ENCODE assay signal across 12 cellular contexts in the genomic region with DNA sequence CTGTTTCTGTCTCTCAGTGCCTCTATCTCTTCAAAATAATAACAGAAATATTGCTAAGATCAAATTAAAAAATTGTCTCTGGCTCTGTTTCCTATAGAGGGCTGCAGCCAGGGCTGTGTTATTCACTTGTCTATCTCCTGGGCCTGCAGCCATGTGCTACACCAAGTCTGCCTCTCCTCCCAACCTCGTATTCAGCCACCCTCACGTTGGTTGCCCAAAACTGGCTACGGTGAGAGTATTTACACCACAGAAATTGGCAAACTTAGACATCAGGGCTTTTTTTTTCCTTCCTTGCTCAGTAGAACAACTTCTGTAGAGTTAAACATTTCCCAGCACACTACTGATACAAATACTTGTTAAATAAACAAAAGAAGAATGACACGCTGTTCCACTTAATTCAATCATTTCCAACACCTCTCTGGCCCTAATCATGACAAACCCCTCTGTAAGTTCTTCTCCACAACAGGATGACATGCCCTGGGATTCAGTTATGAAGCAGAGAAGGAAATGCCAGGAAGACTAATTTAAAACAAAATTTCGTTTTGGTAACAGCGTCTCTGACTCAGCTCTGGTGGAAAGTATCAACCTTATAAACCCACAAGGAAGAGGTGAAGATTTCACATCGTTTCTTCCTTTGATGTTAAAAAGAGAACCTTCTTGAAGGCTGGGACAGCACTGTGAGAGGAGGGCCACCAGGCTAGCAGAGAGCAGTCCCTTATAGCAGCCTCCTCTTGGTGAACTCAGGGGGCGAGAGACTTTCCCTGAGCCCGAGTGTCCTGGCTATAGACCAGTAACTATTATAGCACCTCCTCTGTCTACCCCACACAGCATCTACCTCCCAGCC.
A peak's percentile ranks its signal among the peaks of the same experiment; 100 is the strongest.
DNase-seq lines count a peak whose midpoint lies in the region; ATAC-seq and TF ChIP-seq lines count a peak whose summit lies in the region.
"Had no signal": no experiment of that assay in that cellular context is flagged by ENCODE, and none has a peak within 500 bp of the region (broad histone marks: within the 10 kb centered on the region; RNA-seq: fewer than 3 reads in every experiment).

No MANE protein-coding gene starts in this region.

- CTCF ChIA-PET in activated CD4-positive, alpha-beta memory T cell treated with anti-CD3 and anti-CD28 coated beads for 36 hours (lab: Charles Lee) = interaction anchor here (2.3 to 3.2 kb wide), 3 partner anchors 12 to 133 kb away, joined by 8 to 28 read pairs (median 15); no protein-coding TSS in a partner anchor

- peak overlapping the region; percentile 18 for H3K4me3 Mint-ChIP-seq in activated CD4-positive, alpha-beta memory T cell treated with anti-CD3 and anti-CD28 coated beads for 36 hours

- H3K4me2 ChIP-seq in GM23248 (ENCODE audit: unreplicated experiment) = peak overlapping the region; percentile 15

- TF ChIP-seq CTCF in esophagus muscularis mucosa (IDR thresholded peaks at IDR 0.05) (no peak), body of pancreas (IDR thresholded peaks at IDR 0.05) (no peak)

- no peaks in the 10 kb centered on the region for H4K20me1 ChIP-seq in GM23248 (ENCODE audit: insufficient read depth)

- H3K36me3 Mint-ChIP-seq in activated CD4-positive, alpha-beta memory T cell treated with anti-CD3 and anti-CD28 coated beads for 36 hours = peaks cover 7% of the 10 kb centered on the region

- TF ChIP-seq EP300 in esophagus muscularis mucosa (IDR thresholded peaks at IDR 0.05) = no peak

- POLR2A ChIA-PET in activated CD4-positive, alpha-beta memory T cell treated with anti-CD3 and anti-CD28 coated beads for 36 hours (lab: Charles Lee) = no interaction called here

- intact Hi-C loops in activated CD4-positive, alpha-beta memory T cell treated with anti-CD3 and anti-CD28 coated beads for 36 hours (cut with micrococcal nuclease) = loop anchor here (1.0 to 5.0 kb wide), 11 partner anchors 12 to 408 kb away; no protein-coding TSS in a partner anchor
- intact Hi-C loops in esophagus muscularis mucosa (cut with DNase I) (no loop called here), body of pancreas (cut with DNase I) (no loop called here)

- H3K9me3 Mint-ChIP-seq in activated CD4-positive, alpha-beta memory T cell treated with anti-CD3 and anti-CD28 coated beads for 36 hours = peaks cover 7% of the 10 kb centered on the region

- H3K9me3 ChIP-seq in GM23248 (ENCODE audit: low read depth) (no peaks in the 10 kb centered on the region), esophagus muscularis mucosa (no peaks in the 10 kb centered on the region), body of pancreas (no peaks in the 10 kb centered on the region)

- H3K4me1 Mint-ChIP-seq in activated CD4-positive, alpha-beta memory T cell treated with anti-CD3 and anti-CD28 coated beads for 36 hours (ENCODE audit: low read depth) = peaks cover 84% of the 10 kb centered on the region

- H3K4me3 ChIP-seq in GM23248 (no peak overlapping the region), esophagus muscularis mucosa (no peak overlapping the region), skin epidermis (no peak overlapping the region), body of pancreas (no peak overlapping the region)

- ATAC-seq in body of pancreas (no peak), GM19035 (IDR thresholded peaks at IDR 0.05; ENCODE audit: unreplicated experiment) (no peak)
- ATAC-seq: Right ventricle myocardium inferior had no signal

- in situ Hi-C loops in GM23248 (cut with MboI) = loop anchor here (10.0 kb wide), 1 partner anchor 55 kb away; no protein-coding TSS in a partner anchor

- H2AFZ ChIP-seq in GM23248 = 0 out of 2 replicates have a peak overlapping the region, but pooled peaks have one; percentile 9

- DNase-seq in GM23248 = peak; percentile 87
- peak; percentile 58 for DNase-seq in activated CD4-positive, alpha-beta memory T cell treated with anti-CD3 and anti-CD28 coated beads for 36 hours
- no peak for DNase-seq in esophagus muscularis mucosa (ENCODE audit: extremely low spot score)
- DNase-seq in RPMI8226 = no peak
- DNase-seq in hypothalamus (lab: John Stamatoyannopoulos, UW) = no peak
- DNase-seq in body of pancreas = no peak
- DNase-seq: DMS79; effector CD8-positive, alpha-beta T cell; nucleus accumbens had no signal

- WGBS in GM23248 (ENCODE audit: low coverage in 1 of 2, low lambda C conversion rate in 2 of 2, missing lambda C conversion rate in 2 of 2), 2 experiments = 12 to 17% methylated on average over 9 of the region's 9 CpGs
- WGBS in esophagus muscularis mucosa = 44% methylated on average over 9 of the region's 9 CpGs
- 52 to 63% methylated on average over 9 of the region's 9 CpGs for WGBS in body of pancreas, 2 donors

- H3K27me3 ChIP-seq in GM23248 (replicated peaks; ENCODE audit: insufficient read depth) (no peaks in the 10 kb centered on the region), esophagus muscularis mucosa (no peaks in the 10 kb centered on the region), body of pancreas (no peaks in the 10 kb centered on the region)

- peak overlapping the region; percentile 91 for H3K27ac Mint-ChIP-seq in activated CD4-positive, alpha-beta memory T cell treated with anti-CD3 and anti-CD28 coated beads for 36 hours

- no peak for TF ChIP-seq POLR2A in esophagus muscularis mucosa (IDR thresholded peaks at IDR 0.05; ENCODE audit: low read depth)
- no peak for TF ChIP-seq POLR2A in body of pancreas (IDR thresholded peaks at IDR 0.05)

- peaks cover 49% of the 10 kb centered on the region for H3K4me1 ChIP-seq in GM23248 (ENCODE audit: insufficient read depth)
- H3K4me1 ChIP-seq in esophagus muscularis mucosa = peaks cover 0 to 48% (median 39%) of the 10 kb centered on the region in 4 donors
- H3K4me1 ChIP-seq in body of pancreas = peaks cover 17% of the 10 kb centered on the region

- H3K27ac ChIP-seq in GM23248 = peak overlapping the region; percentile 83
- peak overlapping the region; percentile 7 to 65 (median 38) for H3K27ac ChIP-seq in esophagus muscularis mucosa (replicated peaks in 1 of 4)
- H3K27ac ChIP-seq in skin epidermis = peak overlapping the region in 19 of 21 experiments; percentile 8 to 85 (median 60)
- H3K27ac ChIP-seq in body of pancreas = peak overlapping the region in 2 of 4 donors; percentile 23 to 30

- peak overlapping the region; percentile 52 for H3K9ac ChIP-seq in GM23248

- H3K9me2 ChIP-seq in GM23248 (ENCODE audit: insufficient read depth) = no peaks in the 10 kb centered on the region

- H3F3A ChIP-seq in GM23248 (ENCODE audit: insufficient read depth) = peaks cover 39% of the 10 kb centered on the region

- H3K27me3 Mint-ChIP-seq in activated CD4-positive, alpha-beta memory T cell treated with anti-CD3 and anti-CD28 coated beads for 36 hours = no peaks in the 10 kb centered on the region

- H3K79me2 ChIP-seq in GM23248 (ENCODE audit: insufficient read depth) = no peaks in the 10 kb centered on the region

- H3K36me3 ChIP-seq in GM23248 (ENCODE audit: low read depth) = no peaks in the 10 kb centered on the region
- H3K36me3 ChIP-seq in esophagus muscularis mucosa = no peaks in the 10 kb centered on the region
- no peaks in the 10 kb centered on the region for H3K36me3 ChIP-seq in body of pancreas (replicated peaks in 1 of 2; ENCODE audit: insufficient read depth in 1 of 2, low read depth in 2 of 2)

Comparison
In these comparisons a context has a peak if more than half of its experiments do, and no peak if none do; other contexts are left out.
1. DNase-seq: peak in GM23248 (single experiment) and activated CD4-positive, alpha-beta memory T cell treated with anti-CD3 and anti-CD28 coated beads for 36 hours (single experiment); none in esophagus muscularis mucosa (single experiment), RPMI8226 (single experiment), hypothalamus (0 of 51) and body of pancreas (0 of 4).